17 cellular contexts compared by ENCODE assay signal in genomic region chr4:80078361-80079092, GRCh38. TPM values are rescaled to one million over a fixed set of nuclear protein-coding genes. Genes with fewer than 3 reads are reported as not detected.
DNase-seq lines count a peak whose midpoint lies in the region; ATAC-seq and TF ChIP-seq lines count a peak whose summit lies in the region.
"Had no signal": no experiment of that assay in that cellular context is flagged by ENCODE, and none has a peak within 500 bp of the region (broad histone marks: within the 10 kb centered on the region; RNA-seq: fewer than 3 reads in every experiment).

No MANE protein-coding gene starts in this region.

- peak overlapping the region; percentile 15 for H3K4me3 Mint-ChIP-seq in activated naive CD8-positive, alpha-beta T cell
- H3K4me3 Mint-ChIP-seq in activated naive CD8-positive, alpha-beta T cell treated with anti-CD3 and anti-CD28 coated beads, Interleukin-2, amount 50 U/mL, for 24 hours, result no peak overlapping the region
- H3K4me3 Mint-ChIP-seq: CD4-positive, alpha-beta T cell had no signal

- DNase-seq in activated naive CD8-positive, alpha-beta T cell treated with anti-CD3 and anti-CD28 coated beads, Interleukin-2, amount 50 U/mL, for 24 hours, result no peak
- peak; percentile 18 for DNase-seq in RPMI8226
- DNase-seq in foreskin keratinocyte, result peak; percentile 76 to 85
- no peak for DNase-seq in left lung
- no peak for DNase-seq in NCI-H128 (lab: John Stamatoyannopoulos, UW; ENCODE audit: unreplicated experiment)
- no peak for DNase-seq in AML-193 (lab: John Stamatoyannopoulos, UW)
- DNase-seq: Calu3; CD4-positive, alpha-beta T cell; NCI-H1048; NCI-H526; NK-92 treated with Interleukin-12 subunit alpha and Interleukin-12 subunit beta, amount 100 ng/mL, for 24 hours; PC-9 had no signal

- TF ChIP-seq CTCF in foreskin keratinocyte (conservative IDR thresholded peaks at IDR 0.05) (no peak), left lung (IDR thresholded peaks at IDR 0.05) (no peak)

- no peaks in the 10 kb centered on the region for H3K9me3 Mint-ChIP-seq in activated naive CD8-positive, alpha-beta T cell (ENCODE audit: low read depth)
- no peaks in the 10 kb centered on the region for H3K9me3 Mint-ChIP-seq in activated naive CD8-positive, alpha-beta T cell treated with anti-CD3 and anti-CD28 coated beads, Interleukin-2, amount 50 U/mL, for 24 hours
- H3K9me3 Mint-ChIP-seq: CD4-positive, alpha-beta T cell had no signal

- H3K27me3 ChIP-seq in foreskin keratinocyte (no peaks in the 10 kb centered on the region), subcutaneous abdominal adipose tissue (ENCODE audit: control insufficient read depth in 5 of 5, insufficient read depth in 4 of 5, low read length in 5 of 5) (no peaks in the 10 kb centered on the region), left lung (no peaks in the 10 kb centered on the region)

- H3K27me3 Mint-ChIP-seq in activated naive CD8-positive, alpha-beta T cell, result no peaks in the 10 kb centered on the region
- H3K27me3 Mint-ChIP-seq in activated naive CD8-positive, alpha-beta T cell treated with anti-CD3 and anti-CD28 coated beads, Interleukin-2, amount 50 U/mL, for 24 hours, result no peaks in the 10 kb centered on the region
- H3K27me3 Mint-ChIP-seq: CD4-positive, alpha-beta T cell had no signal

- no peak for ATAC-seq in activated naive CD8-positive, alpha-beta T cell treated with anti-CD3 and anti-CD28 coated beads, Interleukin-2, amount 50 U/mL, for 24 hours
- ATAC-seq in foreskin keratinocyte (peak; percentile 44), left lung (no peak)
- ATAC-seq: A549, HCT116, K562 had no signal

- H3K27ac Mint-ChIP-seq in activated naive CD8-positive, alpha-beta T cell, result peak overlapping the region; percentile 66
- H3K27ac Mint-ChIP-seq in activated naive CD8-positive, alpha-beta T cell treated with anti-CD3 and anti-CD28 coated beads, Interleukin-2, amount 50 U/mL, for 24 hours, result no peak overlapping the region
- H3K27ac Mint-ChIP-seq: CD4-positive, alpha-beta T cell had no signal

- no peaks in the 10 kb centered on the region for H3K36me3 ChIP-seq in subcutaneous abdominal adipose tissue (ENCODE audit: control insufficient read depth in 5 of 5, insufficient read depth in 5 of 5, low read length in 5 of 5)
- no peaks in the 10 kb centered on the region for H3K36me3 ChIP-seq in left lung

- no peaks in the 10 kb centered on the region for H3K9me3 ChIP-seq in subcutaneous abdominal adipose tissue (ENCODE audit: control insufficient read depth in 5 of 5, low read length in 5 of 5)
- H3K9me3 ChIP-seq in left lung, result no peaks in the 10 kb centered on the region
- H3K9me3 ChIP-seq: A549 had no signal

- H3K4me1 ChIP-seq in foreskin keratinocyte, result peaks cover 56% of the 10 kb centered on the region
- peaks cover 0 to 15% (median 5%) of the 10 kb centered on the region in 5 donors for H3K4me1 ChIP-seq in subcutaneous abdominal adipose tissue (ENCODE audit: control insufficient read depth in 5 of 5, insufficient read depth in 5 of 5, low read length in 5 of 5)
- H3K4me1 ChIP-seq in left lung, result peaks cover 3 to 46% of the 10 kb centered on the region in 2 donors

- peaks cover 2% of the 10 kb centered on the region for H3K36me3 Mint-ChIP-seq in activated naive CD8-positive, alpha-beta T cell
- H3K36me3 Mint-ChIP-seq in activated naive CD8-positive, alpha-beta T cell treated with anti-CD3 and anti-CD28 coated beads, Interleukin-2, amount 50 U/mL, for 24 hours (ENCODE audit: low read depth), result no peaks in the 10 kb centered on the region

- peak overlapping the region in 1 of 5 donors; percentile 33 for H3K9ac ChIP-seq in subcutaneous abdominal adipose tissue (ENCODE audit: low read length in 5 of 5)

- H3K27ac ChIP-seq in foreskin keratinocyte (peak overlapping the region; percentile 36), subcutaneous abdominal adipose tissue (ENCODE audit: low read depth, low read length) (no peak overlapping the region), left lung (peak overlapping the region in 1 of 2 donors; percentile 89)
- H3K27ac ChIP-seq: A549, PC-9 had no signal

- H3K4me1 Mint-ChIP-seq in activated naive CD8-positive, alpha-beta T cell (ENCODE audit: low read depth), result peaks cover 45% of the 10 kb centered on the region
- H3K4me1 Mint-ChIP-seq in activated naive CD8-positive, alpha-beta T cell treated with anti-CD3 and anti-CD28 coated beads, Interleukin-2, amount 50 U/mL, for 24 hours, result peaks cover 50% of the 10 kb centered on the region

- peak overlapping the region in 4 of 5 donors; percentile 40 to 57 (median 45) for H3K4me3 ChIP-seq in subcutaneous abdominal adipose tissue (ENCODE audit: low read depth in 1 of 5, low read length in 5 of 5)
- H3K4me3 ChIP-seq in left lung, result peak overlapping the region in 1 of 2 donors; percentile 13
- H3K4me3 ChIP-seq: A549, K562, PC-9 had no signal

- intact Hi-C loops in left lung (cut with DNase I), result no loop called here

RNA-seq across cellular contexts. Expression of gene ANTXR2, which starts 5.5 kb away (rescaled TPM):
- total RNA-seq in foreskin keratinocyte, result 161 and 169 TPM in 2 replicates
- polyA plus RNA-seq in foreskin keratinocyte, result 60.6 and 70.3 TPM in 2 replicates
- total RNA-seq in left lung, result 10 to 100 TPM; 45.6 to 73.3 TPM

Comparison
In these comparisons a context has a peak if more than half of its experiments do, and no peak if none do; other contexts are left out.
1. DNase-seq: peak in RPMI8226 (single experiment) and foreskin keratinocyte (2 of 2); none in activated naive CD8-positive, alpha-beta T cell treated with anti-CD3 and anti-CD28 coated beads, Interleukin-2, amount 50 U/mL, for 24 hours (single experiment), left lung (0 of 2), NCI-H128 (single experiment) and AML-193 (0 of 2).